Comparison of ENCODE assay signal across 8 cellular contexts in genomic region chr1:205210876-205211838, GRCh38. TPM values are rescaled to one million over a fixed set of nuclear protein-coding genes. Genes with fewer than 3 reads are reported as not detected.
DNase-seq lines count a peak whose midpoint lies in the region; ATAC-seq and TF ChIP-seq lines count a peak whose summit lies in the region.

A gene with protein sequence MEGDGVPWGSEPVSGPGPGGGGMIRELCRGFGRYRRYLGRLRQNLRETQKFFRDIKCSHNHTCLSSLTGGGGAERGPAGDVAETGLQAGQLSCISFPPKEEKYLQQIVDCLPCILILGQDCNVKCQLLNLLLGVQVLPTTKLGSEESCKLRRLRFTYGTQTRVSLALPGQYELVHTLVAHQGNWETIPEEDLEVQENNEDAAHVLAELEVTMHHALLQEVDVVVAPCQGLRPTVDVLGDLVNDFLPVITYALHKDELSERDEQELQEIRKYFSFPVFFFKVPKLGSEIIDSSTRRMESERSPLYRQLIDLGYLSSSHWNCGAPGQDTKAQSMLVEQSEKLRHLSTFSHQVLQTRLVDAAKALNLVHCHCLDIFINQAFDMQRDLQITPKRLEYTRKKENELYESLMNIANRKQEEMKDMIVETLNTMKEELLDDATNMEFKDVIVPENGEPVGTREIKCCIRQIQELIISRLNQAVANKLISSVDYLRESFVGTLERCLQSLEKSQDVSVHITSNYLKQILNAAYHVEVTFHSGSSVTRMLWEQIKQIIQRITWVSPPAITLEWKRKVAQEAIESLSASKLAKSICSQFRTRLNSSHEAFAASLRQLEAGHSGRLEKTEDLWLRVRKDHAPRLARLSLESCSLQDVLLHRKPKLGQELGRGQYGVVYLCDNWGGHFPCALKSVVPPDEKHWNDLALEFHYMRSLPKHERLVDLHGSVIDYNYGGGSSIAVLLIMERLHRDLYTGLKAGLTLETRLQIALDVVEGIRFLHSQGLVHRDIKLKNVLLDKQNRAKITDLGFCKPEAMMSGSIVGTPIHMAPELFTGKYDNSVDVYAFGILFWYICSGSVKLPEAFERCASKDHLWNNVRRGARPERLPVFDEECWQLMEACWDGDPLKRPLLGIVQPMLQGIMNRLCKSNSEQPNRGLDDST (minus strand): TSS chr1:205211702. CDS start chr1:205211535, 167 bp downstream.

- TF ChIP-seq CTCF in suprapubic skin (IDR thresholded peaks at IDR 0.05) = no peak

- WGBS in suprapubic skin = under 1% methylated on average over 56 of the region's 93 CpGs

- H3K9me3 ChIP-seq in suprapubic skin = no peaks in the 10 kb centered on the region

- H3K9me3 Mint-ChIP-seq in activated naive CD4-positive, alpha-beta T cell treated with anti-CD3 and anti-CD28 coated beads, Interleukin-2, amount 50 U/mL, for 72 hours = no peaks in the 10 kb centered on the region

- peak in 1 of 2 donors; percentile 55 for TF ChIP-seq POLR2A in suprapubic skin (IDR thresholded peaks at IDR 0.05)

- no peaks in the 10 kb centered on the region for H3K36me3 ChIP-seq in suprapubic skin

- H3K4me3 ChIP-seq in suprapubic skin = peak within 1 kb of the TSS; percentile 89

- H3K4me1 ChIP-seq in suprapubic skin = peaks cover 28% of the 10 kb centered on the region

- peaks cover 6 to 21% of the 10 kb centered on the region in 2 donors for H3K36me3 Mint-ChIP-seq in activated naive CD4-positive, alpha-beta T cell treated with anti-CD3 and anti-CD28 coated beads, Interleukin-2, amount 50 U/mL, for 72 hours

- no peaks in the 10 kb centered on the region for H3K27me3 ChIP-seq in suprapubic skin

- H3K27ac Mint-ChIP-seq in activated naive CD4-positive, alpha-beta T cell treated with anti-CD3 and anti-CD28 coated beads, Interleukin-2, amount 50 U/mL, for 72 hours = peak within 1 kb of the TSS; percentile 93 to 94

- DNase-seq in GM04504 (ENCODE audit: low read depth) = peak; percentile 93
- peak; percentile 91 for DNase-seq in NCI-H1092 (lab: John Stamatoyannopoulos, UW)
- DNase-seq in SKM-1 (lab: John Stamatoyannopoulos, UW; ENCODE audit: unreplicated experiment) = peak; percentile 97
- peak; percentile 86 to 90 for DNase-seq in activated naive CD4-positive, alpha-beta T cell treated with anti-CD3 and anti-CD28 coated beads, Interleukin-2, amount 50 U/mL, for 72 hours (ENCODE audit: low spot score in 2 of 2)
- peak; percentile 72 for DNase-seq in glomerular endothelial cell (ENCODE audit: extremely low read depth, low read depth, low spot score)
- DNase-seq in occipital lobe (lab: John Stamatoyannopoulos, UW) = peak; percentile 95
- DNase-seq in suprapubic skin (ENCODE audit: low spot score in 2 of 2) = peak; percentile 97 to 98

- ATAC-seq in HG02571 (IDR thresholded peaks at IDR 0.05; ENCODE audit: unreplicated experiment) = peak; percentile 87
- peak; percentile 86 to 92 for ATAC-seq in activated naive CD4-positive, alpha-beta T cell treated with anti-CD3 and anti-CD28 coated beads, Interleukin-2, amount 50 U/mL, for 72 hours

- no peak for TF ChIP-seq EP300 in suprapubic skin (IDR thresholded peaks at IDR 0.05)

- H3K27ac ChIP-seq in suprapubic skin = peak within 1 kb of the TSS; percentile 96

RNA-seq across cellular contexts. Expression of the gene that starts here (rescaled TPM):
- 10 to 100 TPM; 13.0 to 15.3 TPM for total RNA-seq in activated naive CD4-positive, alpha-beta T cell treated with anti-CD3 and anti-CD28 coated beads, Interleukin-2, amount 50 U/mL, for 72 hours
- total RNA-seq in glomerular endothelial cell = 7.4 and 10.3 TPM in 2 replicates
- 28.1 TPM for total RNA-seq in occipital lobe
- 10 to 100 TPM; 12.3 to 19.5 (median 17.4) TPM for total RNA-seq in suprapubic skin

Comparison
In these comparisons a context has a peak if more than half of its experiments do, and no peak if none do; other contexts are left out.
1. Peak in every context shown above with its lines: DNase-seq, ATAC-seq, H3K4me3 ChIP-seq and H3K27ac ChIP-seq.